29 cellular contexts compared by ENCODE assay signal in the genomic region with DNA sequence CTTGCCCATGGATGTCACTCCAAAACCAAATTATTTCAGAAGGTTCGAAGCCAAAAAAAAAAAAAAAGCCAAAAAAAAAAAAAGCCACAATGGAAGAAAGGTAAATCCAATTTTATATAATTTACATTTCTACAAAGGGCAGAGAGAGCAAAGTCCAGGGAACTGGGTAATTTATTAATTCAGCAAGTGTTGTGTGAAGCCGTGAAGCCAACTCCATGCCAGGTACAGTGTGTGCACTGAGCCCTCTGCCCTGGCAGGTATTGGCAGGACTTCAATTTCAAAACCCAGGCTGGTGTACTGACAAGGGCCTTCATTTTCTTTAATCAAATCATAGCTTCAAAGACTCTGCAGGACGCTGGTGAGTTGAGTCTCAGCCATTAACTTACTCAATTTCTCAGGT. TPM values are rescaled to one million over a fixed set of nuclear protein-coding genes. Genes with fewer than 3 reads are reported as not detected.
"Had no signal": no experiment of that assay in that cellular context is flagged by ENCODE, and none has a peak within 500 bp of the region (broad histone marks: within the 10 kb centered on the region; RNA-seq: fewer than 3 reads in every experiment).

No MANE protein-coding gene starts in this region.

- FAIRE-seq: astrocyte, TTC549 had no signal

- DNase-seq: activated CD4-positive, alpha-beta memory T cell treated with anti-CD3 and anti-CD28 coated beads for 36 hours; activated CD4-positive, alpha-beta T cell treated with anti-CD3 and anti-CD28 coated beads, Interleukin-2, amount 10 ng/mL, durations not matched to agents 7 days and 5 days; activated CD4-positive, CD25-positive, alpha-beta regulatory T cell; activated CD8-positive, alpha-beta memory T cell treated with anti-CD3 and anti-CD28 coated beads for 24 hours; activated gamma-delta T cell; activated naive CD4-positive, alpha-beta T cell treated with anti-CD3 and anti-CD28 coated beads for 36 hours; activated T-cell treated with anti-CD3 and anti-CD28 coated beads, Interleukin-2, amount 50 U/mL, for 48 hours; amygdala; brain microvascular endothelial cell; Karpas-422; MM.1S; NCI-H1105; NCI-H1436; NCI-H1694 treated with DMSO at 0.1 percent for 48 hours; NCI-H2029 treated with DMSO at 0.1 percent for 48 hours; NCI-H345; NCI-H510A; NCI-H526 treated with DMSO at 0.1 percent for 48 hours; NCI-H82; SIG-M5; T-helper 2 cell; T1000 had no signal

- H3K4me3 Mint-ChIP-seq: activated CD4-positive, alpha-beta memory T cell treated with anti-CD3 and anti-CD28 coated beads for 36 hours; activated CD4-positive, alpha-beta T cell treated with anti-CD3 and anti-CD28 coated beads, Interleukin-2, amount 10 ng/mL, durations not matched to agents 7 days and 5 days; activated naive CD4-positive, alpha-beta T cell treated with anti-CD3 and anti-CD28 coated beads for 36 hours; activated naive CD8-positive, alpha-beta T cell; activated T-helper 17 cell treated with anti-CD3 and anti-CD28 coated beads, Interleukin-2, amount 50 U/mL, for 72 hours had no signal

- H3K27me3 ChIP-seq: brain microvascular endothelial cell, cardiac muscle cell had no signal

- H3K4me1 Mint-ChIP-seq: activated CD4-positive, alpha-beta T cell treated with anti-CD3 and anti-CD28 coated beads, Interleukin-2, amount 10 ng/mL, durations not matched to agents 7 days and 5 days; activated T-helper 17 cell treated with anti-CD3 and anti-CD28 coated beads, Interleukin-2, amount 50 U/mL, for 72 hours had no signal

- ATAC-seq: activated T-helper 17 cell treated with anti-CD3 and anti-CD28 coated beads, Interleukin-2, amount 50 U/mL, for 72 hours had no signal

- H3K27ac ChIP-seq: brain microvascular endothelial cell, cardiac muscle cell had no signal

- H3K27me3 Mint-ChIP-seq: activated CD4-positive, alpha-beta T cell treated with anti-CD3 and anti-CD28 coated beads, Interleukin-2, amount 10 ng/mL, durations not matched to agents 7 days and 5 days had no signal

- H3K36me3 Mint-ChIP-seq: activated CD4-positive, alpha-beta memory T cell treated with anti-CD3 and anti-CD28 coated beads for 36 hours; activated naive CD8-positive, alpha-beta T cell had no signal

- H3K36me3 ChIP-seq: brain microvascular endothelial cell, cardiac muscle cell had no signal

- H3K27ac Mint-ChIP-seq: activated CD4-positive, alpha-beta memory T cell treated with anti-CD3 and anti-CD28 coated beads for 36 hours; activated CD4-positive, alpha-beta T cell treated with anti-CD3 and anti-CD28 coated beads, Interleukin-2, amount 10 ng/mL, durations not matched to agents 7 days and 5 days; activated naive CD4-positive, alpha-beta T cell treated with anti-CD3 and anti-CD28 coated beads for 36 hours; activated naive CD8-positive, alpha-beta T cell; activated T-helper 17 cell treated with anti-CD3 and anti-CD28 coated beads, Interleukin-2, amount 50 U/mL, for 72 hours had no signal

- H3K4me3 ChIP-seq: cardiac muscle cell had no signal

- H3K9me3 Mint-ChIP-seq: activated CD4-positive, alpha-beta memory T cell treated with anti-CD3 and anti-CD28 coated beads for 36 hours; activated naive CD4-positive, alpha-beta T cell treated with anti-CD3 and anti-CD28 coated beads for 36 hours; activated T-helper 17 cell treated with anti-CD3 and anti-CD28 coated beads, Interleukin-2, amount 50 U/mL, for 72 hours had no signal

RNA-seq across cellular contexts. Expression of a gene that starts 5.5 kb away (rescaled TPM):
- total RNA-seq: activated CD4-positive, alpha-beta memory T cell treated with anti-CD3 and anti-CD28 coated beads for 36 hours; activated CD4-positive, alpha-beta T cell treated with anti-CD3 and anti-CD28 coated beads, Interleukin-2, amount 10 ng/mL, durations not matched to agents 7 days and 5 days; activated naive CD4-positive, alpha-beta T cell treated with anti-CD3 and anti-CD28 coated beads for 36 hours; activated T-helper 17 cell treated with anti-CD3 and anti-CD28 coated beads, Interleukin-2, amount 50 U/mL, for 72 hours; cardiac muscle cell; OCI-LY7 had no signal
- polyA plus RNA-seq: cardiac muscle cell had no signal

RNA-seq across cellular contexts. Expression of a gene that starts 15.2 kb away (rescaled TPM):
- total RNA-seq: activated CD4-positive, alpha-beta memory T cell treated with anti-CD3 and anti-CD28 coated beads for 36 hours; activated CD4-positive, alpha-beta T cell treated with anti-CD3 and anti-CD28 coated beads, Interleukin-2, amount 10 ng/mL, durations not matched to agents 7 days and 5 days; activated naive CD4-positive, alpha-beta T cell treated with anti-CD3 and anti-CD28 coated beads for 36 hours; activated T-helper 17 cell treated with anti-CD3 and anti-CD28 coated beads, Interleukin-2, amount 50 U/mL, for 72 hours; astrocyte; cardiac muscle cell; OCI-LY7; RPMI7951 had no signal
- polyA plus RNA-seq: cardiac muscle cell had no signal

RNA-seq across cellular contexts. Expression of a gene that starts 15.5 kb away (rescaled TPM):
- total RNA-seq: activated CD4-positive, alpha-beta memory T cell treated with anti-CD3 and anti-CD28 coated beads for 36 hours; activated CD4-positive, alpha-beta T cell treated with anti-CD3 and anti-CD28 coated beads, Interleukin-2, amount 10 ng/mL, durations not matched to agents 7 days and 5 days; activated naive CD4-positive, alpha-beta T cell treated with anti-CD3 and anti-CD28 coated beads for 36 hours; activated T-helper 17 cell treated with anti-CD3 and anti-CD28 coated beads, Interleukin-2, amount 50 U/mL, for 72 hours; astrocyte; cardiac muscle cell; OCI-LY7; RPMI7951 had no signal
- polyA plus RNA-seq: cardiac muscle cell had no signal
